Comparison of ENCODE assay signal across 1 cellular context in genomic region chr1:8259498-8260290, GRCh38.
TF ChIP-seq lines count a peak whose summit lies in the region.

No MANE protein-coding gene starts in this region.

TF ChIP-seq in HepG2, 621 proteins besides CTCF, POLR2A, EP300 and RAD21 (continued from another document and continues in another):
- TF ChIP-seq MTF2 (CRISPR knock-in tag; IDR thresholded peaks at IDR 0.05; ENCODE audit: borderline replicate concordance) (no peak), GLMP (CRISPR knock-in tag; IDR thresholded peaks at IDR 0.05; ENCODE audit: borderline replicate concordance) (no peak), ZNF766 (CRISPR knock-in tag; IDR thresholded peaks at IDR 0.05; ENCODE audit: borderline replicate concordance) (no peak), NR2F2 (IDR thresholded peaks at IDR 0.05; ENCODE audit: borderline replicate concordance, low read depth) (0 out of 2 replicates have a peak, but pooled peaks have one; percentile 62), PHF8 (CRISPR knock-in tag; IDR thresholded peaks at IDR 0.05) (peak; percentile 21; the same call in 1 of the 2 replicates), CHCHD3 (CRISPR knock-in tag; IDR thresholded peaks at IDR 0.05) (no peak), SYNCRIP (IDR thresholded peaks at IDR 0.05; ENCODE audit: insufficient read depth, low read depth, low read length) (no peak), HOXA3 (CRISPR knock-in tag; IDR thresholded peaks at IDR 0.05) (no peak), FOXP1 (IDR thresholded peaks at IDR 0.05) (no peak), FOXP1 (CRISPR knock-in tag; IDR thresholded peaks at IDR 0.05) (peak; percentile 70), NFKBIZ (CRISPR knock-in tag; IDR thresholded peaks at IDR 0.05) (no peak; the same call in none of the 2 replicates), ZNF747 (CRISPR knock-in tag; IDR thresholded peaks at IDR 0.05; ENCODE audit: borderline replicate concordance) (no peak), ZNF597 (CRISPR knock-in tag; IDR thresholded peaks at IDR 0.05) (no peak), KLF12 (CRISPR knock-in tag; IDR thresholded peaks at IDR 0.05; ENCODE audit: borderline replicate concordance) (no peak), ZNF678 (CRISPR knock-in tag; IDR thresholded peaks at IDR 0.05) (no peak), POLR2AphosphoS2 (IDR thresholded peaks at IDR 0.05; ENCODE audit: low read depth, low read length) (no peak), ZNF296 (CRISPR knock-in tag; conservative IDR thresholded peaks at IDR 0.05) (peak; percentile 38; the same call in 1 of the 2 replicates), IRF9 (CRISPR knock-in tag; IDR thresholded peaks at IDR 0.05; ENCODE audit: borderline replicate concordance) (no peak), HMGA1 (CRISPR knock-in tag; conservative IDR thresholded peaks at IDR 0.05) (no peak), TOE1 (CRISPR knock-in tag; IDR thresholded peaks at IDR 0.05) (no peak), TBL1XR1 (IDR thresholded peaks at IDR 0.05; ENCODE audit: borderline replicate concordance, low read length, partially characterized antibody) (no peak), MTA1 (CRISPR knock-in tag; IDR thresholded peaks at IDR 0.05; ENCODE audit: borderline replicate concordance) (no peak), JUNB (CRISPR knock-in tag; IDR thresholded peaks at IDR 0.05; ENCODE audit: borderline replicate concordance) (no peak), MIER3 (CRISPR knock-in tag; IDR thresholded peaks at IDR 0.05; ENCODE audit: borderline replicate concordance) (no peak), EZH2 (conservative IDR thresholded peaks at IDR 0.05; ENCODE audit: low read depth, low read length) (no peak), MTF1 (CRISPR knock-in tag; IDR thresholded peaks at IDR 0.05) (no peak), ZNF703 (CRISPR knock-in tag; IDR thresholded peaks at IDR 0.05; ENCODE audit: borderline replicate concordance) (no peak; the same call in 1 of the 2 replicates), ZNF749 (CRISPR knock-in tag; IDR thresholded peaks at IDR 0.05; ENCODE audit: borderline replicate concordance) (no peak), GTF3A (CRISPR knock-in tag; conservative IDR thresholded peaks at IDR 0.05) (no peak), ZSCAN29 (CRISPR knock-in tag; conservative IDR thresholded peaks at IDR 0.05) (no peak), NKX3-1 (CRISPR knock-in tag; IDR thresholded peaks at IDR 0.05) (no peak), ZKSCAN8 (CRISPR knock-in tag; IDR thresholded peaks at IDR 0.05; ENCODE audit: borderline replicate concordance) (no peak), ZNF251 (CRISPR knock-in tag; IDR thresholded peaks at IDR 0.05) (no peak), RBM22 (optimal IDR thresholded peaks at IDR 0.05; ENCODE audit: low read length) (no peak), RFXANK (CRISPR knock-in tag; IDR thresholded peaks at IDR 0.05) (no peak), SRSF4 (IDR thresholded peaks at IDR 0.05; ENCODE audit: low read depth, low read length, poor library complexity, severe bottlenecking) (no peak), TFDP2 (CRISPR knock-in tag; IDR thresholded peaks at IDR 0.05) (no peak), MED13 (CRISPR knock-in tag; IDR thresholded peaks at IDR 0.05) (0 out of 2 replicates have a peak, but pooled peaks have one; percentile 10), HNF4A (CRISPR knock-in tag; IDR thresholded peaks at IDR 0.05) (peak; percentile 63), ZNF101 (CRISPR knock-in tag; IDR thresholded peaks at IDR 0.05; ENCODE audit: borderline replicate concordance, low read depth) (no peak), ZNF530 (CRISPR knock-in tag; IDR thresholded peaks at IDR 0.05; ENCODE audit: low read depth) (no peak)
- TF ChIP-seq, protein P1, sequence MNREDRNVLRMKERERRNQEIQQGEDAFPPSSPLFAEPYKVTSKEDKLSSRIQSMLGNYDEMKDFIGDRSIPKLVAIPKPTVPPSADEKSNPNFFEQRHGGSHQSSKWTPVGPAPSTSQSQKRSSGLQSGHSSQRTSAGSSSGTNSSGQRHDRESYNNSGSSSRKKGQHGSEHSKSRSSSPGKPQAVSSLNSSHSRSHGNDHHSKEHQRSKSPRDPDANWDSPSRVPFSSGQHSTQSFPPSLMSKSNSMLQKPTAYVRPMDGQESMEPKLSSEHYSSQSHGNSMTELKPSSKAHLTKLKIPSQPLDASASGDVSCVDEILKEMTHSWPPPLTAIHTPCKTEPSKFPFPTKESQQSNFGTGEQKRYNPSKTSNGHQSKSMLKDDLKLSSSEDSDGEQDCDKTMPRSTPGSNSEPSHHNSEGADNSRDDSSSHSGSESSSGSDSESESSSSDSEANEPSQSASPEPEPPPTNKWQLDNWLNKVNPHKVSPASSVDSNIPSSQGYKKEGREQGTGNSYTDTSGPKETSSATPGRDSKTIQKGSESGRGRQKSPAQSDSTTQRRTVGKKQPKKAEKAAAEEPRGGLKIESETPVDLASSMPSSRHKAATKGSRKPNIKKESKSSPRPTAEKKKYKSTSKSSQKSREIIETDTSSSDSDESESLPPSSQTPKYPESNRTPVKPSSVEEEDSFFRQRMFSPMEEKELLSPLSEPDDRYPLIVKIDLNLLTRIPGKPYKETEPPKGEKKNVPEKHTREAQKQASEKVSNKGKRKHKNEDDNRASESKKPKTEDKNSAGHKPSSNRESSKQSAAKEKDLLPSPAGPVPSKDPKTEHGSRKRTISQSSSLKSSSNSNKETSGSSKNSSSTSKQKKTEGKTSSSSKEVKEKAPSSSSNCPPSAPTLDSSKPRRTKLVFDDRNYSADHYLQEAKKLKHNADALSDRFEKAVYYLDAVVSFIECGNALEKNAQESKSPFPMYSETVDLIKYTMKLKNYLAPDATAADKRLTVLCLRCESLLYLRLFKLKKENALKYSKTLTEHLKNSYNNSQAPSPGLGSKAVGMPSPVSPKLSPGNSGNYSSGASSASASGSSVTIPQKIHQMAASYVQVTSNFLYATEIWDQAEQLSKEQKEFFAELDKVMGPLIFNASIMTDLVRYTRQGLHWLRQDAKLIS (CRISPR knock-in tag; IDR thresholded peaks at IDR 0.05): no peak
- TF ChIP-seq, protein P2, sequence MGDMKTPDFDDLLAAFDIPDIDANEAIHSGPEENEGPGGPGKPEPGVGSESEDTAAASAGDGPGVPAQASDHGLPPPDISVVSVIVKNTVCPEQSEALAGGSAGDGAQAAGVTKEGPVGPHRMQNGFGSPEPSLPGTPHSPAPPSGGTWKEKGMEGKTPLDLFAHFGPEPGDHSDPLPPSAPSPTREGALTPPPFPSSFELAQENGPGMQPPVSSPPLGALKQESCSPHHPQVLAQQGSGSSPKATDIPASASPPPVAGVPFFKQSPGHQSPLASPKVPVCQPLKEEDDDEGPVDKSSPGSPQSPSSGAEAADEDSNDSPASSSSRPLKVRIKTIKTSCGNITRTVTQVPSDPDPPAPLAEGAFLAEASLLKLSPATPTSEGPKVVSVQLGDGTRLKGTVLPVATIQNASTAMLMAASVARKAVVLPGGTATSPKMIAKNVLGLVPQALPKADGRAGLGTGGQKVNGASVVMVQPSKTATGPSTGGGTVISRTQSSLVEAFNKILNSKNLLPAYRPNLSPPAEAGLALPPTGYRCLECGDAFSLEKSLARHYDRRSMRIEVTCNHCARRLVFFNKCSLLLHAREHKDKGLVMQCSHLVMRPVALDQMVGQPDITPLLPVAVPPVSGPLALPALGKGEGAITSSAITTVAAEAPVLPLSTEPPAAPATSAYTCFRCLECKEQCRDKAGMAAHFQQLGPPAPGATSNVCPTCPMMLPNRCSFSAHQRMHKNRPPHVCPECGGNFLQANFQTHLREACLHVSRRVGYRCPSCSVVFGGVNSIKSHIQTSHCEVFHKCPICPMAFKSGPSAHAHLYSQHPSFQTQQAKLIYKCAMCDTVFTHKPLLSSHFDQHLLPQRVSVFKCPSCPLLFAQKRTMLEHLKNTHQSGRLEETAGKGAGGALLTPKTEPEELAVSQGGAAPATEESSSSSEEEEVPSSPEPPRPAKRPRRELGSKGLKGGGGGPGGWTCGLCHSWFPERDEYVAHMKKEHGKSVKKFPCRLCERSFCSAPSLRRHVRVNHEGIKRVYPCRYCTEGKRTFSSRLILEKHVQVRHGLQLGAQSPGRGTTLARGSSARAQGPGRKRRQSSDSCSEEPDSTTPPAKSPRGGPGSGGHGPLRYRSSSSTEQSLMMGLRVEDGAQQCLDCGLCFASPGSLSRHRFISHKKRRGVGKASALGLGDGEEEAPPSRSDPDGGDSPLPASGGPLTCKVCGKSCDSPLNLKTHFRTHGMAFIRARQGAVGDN (CRISPR knock-in tag; IDR thresholded peaks at IDR 0.05): no peak
- TF ChIP-seq, protein P3, sequence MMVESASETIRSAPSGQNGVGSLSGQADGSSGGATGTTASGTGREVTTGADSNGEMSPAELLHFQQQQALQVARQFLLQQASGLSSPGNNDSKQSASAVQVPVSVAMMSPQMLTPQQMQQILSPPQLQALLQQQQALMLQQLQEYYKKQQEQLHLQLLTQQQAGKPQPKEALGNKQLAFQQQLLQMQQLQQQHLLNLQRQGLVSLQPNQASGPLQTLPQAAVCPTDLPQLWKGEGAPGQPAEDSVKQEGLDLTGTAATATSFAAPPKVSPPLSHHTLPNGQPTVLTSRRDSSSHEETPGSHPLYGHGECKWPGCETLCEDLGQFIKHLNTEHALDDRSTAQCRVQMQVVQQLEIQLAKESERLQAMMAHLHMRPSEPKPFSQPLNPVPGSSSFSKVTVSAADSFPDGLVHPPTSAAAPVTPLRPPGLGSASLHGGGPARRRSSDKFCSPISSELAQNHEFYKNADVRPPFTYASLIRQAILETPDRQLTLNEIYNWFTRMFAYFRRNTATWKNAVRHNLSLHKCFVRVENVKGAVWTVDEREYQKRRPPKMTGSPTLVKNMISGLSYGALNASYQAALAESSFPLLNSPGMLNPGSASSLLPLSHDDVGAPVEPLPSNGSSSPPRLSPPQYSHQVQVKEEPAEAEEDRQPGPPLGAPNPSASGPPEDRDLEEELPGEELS (CRISPR knock-in tag; IDR thresholded peaks at IDR 0.05): no peak
- TF ChIP-seq, protein P4, sequence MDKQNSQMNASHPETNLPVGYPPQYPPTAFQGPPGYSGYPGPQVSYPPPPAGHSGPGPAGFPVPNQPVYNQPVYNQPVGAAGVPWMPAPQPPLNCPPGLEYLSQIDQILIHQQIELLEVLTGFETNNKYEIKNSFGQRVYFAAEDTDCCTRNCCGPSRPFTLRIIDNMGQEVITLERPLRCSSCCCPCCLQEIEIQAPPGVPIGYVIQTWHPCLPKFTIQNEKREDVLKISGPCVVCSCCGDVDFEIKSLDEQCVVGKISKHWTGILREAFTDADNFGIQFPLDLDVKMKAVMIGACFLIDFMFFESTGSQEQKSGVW (CRISPR knock-in tag; IDR thresholded peaks at IDR 0.05; ENCODE audit: borderline replicate concordance): no peak
- TF ChIP-seq, protein P5, sequence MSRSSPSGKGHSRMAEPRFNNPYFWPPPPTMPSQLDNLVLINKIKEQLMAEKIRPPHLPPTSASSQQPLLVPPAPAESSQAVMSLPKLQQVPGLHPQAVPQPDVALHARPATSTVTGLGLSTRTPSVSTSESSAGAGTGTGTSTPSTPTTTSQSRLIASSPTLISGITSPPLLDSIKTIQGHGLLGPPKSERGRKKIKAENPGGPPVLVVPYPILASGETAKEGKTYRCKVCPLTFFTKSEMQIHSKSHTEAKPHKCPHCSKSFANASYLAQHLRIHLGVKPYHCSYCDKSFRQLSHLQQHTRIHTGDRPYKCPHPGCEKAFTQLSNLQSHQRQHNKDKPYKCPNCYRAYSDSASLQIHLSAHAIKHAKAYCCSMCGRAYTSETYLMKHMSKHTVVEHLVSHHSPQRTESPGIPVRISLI (CRISPR knock-in tag; IDR thresholded peaks at IDR 0.05; ENCODE audit: borderline replicate concordance): no peak
